17 cellular contexts compared by ENCODE assay signal in the genomic region with DNA sequence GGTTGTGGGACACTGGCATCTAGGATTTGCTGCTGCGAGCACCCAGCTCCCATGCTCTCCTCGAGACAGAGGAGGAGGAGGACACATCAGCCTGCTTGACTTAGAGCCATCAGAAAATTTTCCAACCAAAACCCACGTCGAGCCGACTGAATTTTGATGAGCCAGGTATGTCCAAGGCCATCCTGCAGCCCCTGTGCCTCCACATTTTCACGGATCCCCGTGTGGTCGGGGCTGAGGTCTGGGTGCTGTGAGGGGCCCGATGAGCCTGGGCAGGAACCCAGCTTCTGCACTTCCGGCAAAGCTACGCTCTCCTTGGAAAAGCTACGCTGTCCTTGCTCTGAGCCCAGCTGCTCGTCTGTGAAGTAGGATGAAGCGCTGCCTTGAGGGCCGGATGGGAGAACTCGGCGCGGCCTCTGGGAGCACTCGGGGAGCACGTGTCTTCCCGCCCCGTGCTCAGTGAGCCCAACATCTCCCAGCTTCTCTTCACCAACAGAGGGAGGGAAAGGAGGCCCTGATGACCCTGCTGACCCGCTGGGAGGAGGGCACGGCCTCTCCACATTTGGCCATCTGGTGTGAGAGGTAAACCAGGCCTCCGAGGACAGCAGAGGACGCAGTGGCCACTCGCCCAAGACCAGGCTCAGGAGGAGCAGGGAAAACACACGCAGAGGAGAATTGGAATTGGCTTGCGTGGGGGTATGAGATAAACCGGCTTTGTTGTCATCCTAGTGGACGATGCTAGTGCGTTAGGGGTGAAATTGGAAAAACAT. TPM values are rescaled to one million over a fixed set of nuclear protein-coding genes. Genes with fewer than 3 reads are reported as not detected.
DNase-seq lines count a peak whose midpoint lies in the region; ATAC-seq and TF ChIP-seq lines count a peak whose summit lies in the region.
"Had no signal": no experiment of that assay in that cellular context is flagged by ENCODE, and none has a peak within 500 bp of the region (broad histone marks: within the 10 kb centered on the region; RNA-seq: fewer than 3 reads in every experiment).

No MANE protein-coding gene starts in this region.

- no peak overlapping the region for H2BK5ac ChIP-seq in mesenchymal stem cell (ENCODE audit: low read depth, low read length, poor library complexity, severe bottlenecking)

- H3K27me3 ChIP-seq in WERI-Rb-1 (ENCODE audit: insufficient read depth, low read depth, severe bottlenecking) (no peaks in the 10 kb centered on the region), mesenchymal stem cell (ENCODE audit: control insufficient read depth in 1 of 2, insufficient read depth in 1 of 2, low read length in 2 of 2) (no peaks in the 10 kb centered on the region), spleen (replicated peaks in 1 of 7) (peaks cover 0 to 26% (median 0%) of the 10 kb centered on the region in 7 donors)
- H3K27me3 ChIP-seq: BE2C had no signal

- H3K4me3 ChIP-seq in WERI-Rb-1 (ENCODE audit: low read depth, low read length) (no peak overlapping the region), mesenchymal stem cell (ENCODE audit: insufficient read depth in 1 of 2, low read depth in 1 of 2, low read length in 2 of 2) (no peak overlapping the region), spleen (no peak overlapping the region)
- H3K4me3 ChIP-seq: GM23248, PC-9 had no signal

- H3K36me3 Mint-ChIP-seq in chondrocyte (ENCODE audit: low read depth) = peaks cover 19% of the 10 kb centered on the region
- H3K36me3 Mint-ChIP-seq: CD4-positive, alpha-beta memory T cell had no signal

- H4K8ac ChIP-seq in mesenchymal stem cell (ENCODE audit: low read length) = no peak overlapping the region

- H2BK120ac ChIP-seq in mesenchymal stem cell (ENCODE audit: low read depth, low read length) = no peak overlapping the region

- no peaks in the 10 kb centered on the region for H3K27me3 Mint-ChIP-seq in chondrocyte (ENCODE audit: low read depth)
- H3K27me3 Mint-ChIP-seq: CD4-positive, alpha-beta memory T cell had no signal

- H4K91ac ChIP-seq in mesenchymal stem cell (ENCODE audit: low read length) = peak overlapping the region; percentile 49

- TF ChIP-seq CTCF in WERI-Rb-1 (IDR thresholded peaks at IDR 0.05; ENCODE audit: low read depth, low read length) (peak; percentile 26; the same call in 1 of the 2 replicates), chondrocyte (IDR thresholded peaks at IDR 0.05) (no peak), spleen (IDR thresholded peaks at IDR 0.05 in 8 of 11, conservative IDR thresholded peaks at IDR 0.05 in 3 of 11) (no peak)

- DNase-seq in WERI-Rb-1 (peak; percentile 61), chondrocyte (ENCODE audit: low spot score) (peak; percentile 65), mesenchymal stem cell (no peak), spleen (peak; percentile 59), iPS-NIHi7 (ENCODE audit: extremely low spot score) (no peak), islet precursor cell (no peak), middle frontal gyrus (ENCODE audit: extremely low spot score, low spot score) (no peak)
- DNase-seq: BE2C; CD4-positive, alpha-beta memory T cell; DMS79 treated with DMSO at 0.1 percent for 48 hours; GM23248; NCI-H1048; NCI-H524; PC-9 had no signal

- no peak overlapping the region for H3K9ac ChIP-seq in mesenchymal stem cell (ENCODE audit: low read length)
- H3K9ac ChIP-seq: GM23248, KMS-11 had no signal

- H2BK15ac ChIP-seq in mesenchymal stem cell (ENCODE audit: low read depth, poor library complexity, severe bottlenecking) = no peak overlapping the region

- WGBS in mesenchymal stem cell = 90% methylated on average over 32 of the region's 32 CpGs
- 86 to 90% (median 88%) methylated on average over 28 to 32 of the region's 32 CpGs for WGBS in spleen, 5 donors

- H3K9me3 ChIP-seq in WERI-Rb-1 (ENCODE audit: severe bottlenecking) (no peaks in the 10 kb centered on the region), mesenchymal stem cell (ENCODE audit: control insufficient read depth, low read length) (no peaks in the 10 kb centered on the region), spleen (no peaks in the 10 kb centered on the region)
- H3K9me3 ChIP-seq: BE2C had no signal

- H3K14ac ChIP-seq in mesenchymal stem cell (ENCODE audit: low read length in 2 of 2) = no peak overlapping the region

- peaks cover 6% of the 10 kb centered on the region for H3K4me1 Mint-ChIP-seq in chondrocyte (ENCODE audit: low read depth)
- H3K4me1 Mint-ChIP-seq: CD4-positive, alpha-beta memory T cell had no signal

- no peak overlapping the region for H2AK5ac ChIP-seq in mesenchymal stem cell (ENCODE audit: low read length, severe bottlenecking)

- no peaks in the 10 kb centered on the region for H3K79me1 ChIP-seq in mesenchymal stem cell (replicated peaks; ENCODE audit: low read length, poor library complexity, severe bottlenecking)

- no peak overlapping the region for H2AFZ ChIP-seq in mesenchymal stem cell (ENCODE audit: low read depth, low read length)
- H2AFZ ChIP-seq: GM23248, PC-9 had no signal

- intact Hi-C loops in spleen (cut with DNase I; ENCODE audit: low total_unique reads) = no loop called here

- H2BK12ac ChIP-seq in mesenchymal stem cell (ENCODE audit: low read length in 2 of 2) = no peak overlapping the region

- H3K23ac ChIP-seq in mesenchymal stem cell (ENCODE audit: low read length in 2 of 2) = no peak overlapping the region

- H3K4me1 ChIP-seq in mesenchymal stem cell (ENCODE audit: control insufficient read depth, insufficient read depth, low read depth, low read length) (peaks cover 6% of the 10 kb centered on the region), spleen (peaks cover 0 to 9% (median 0%) of the 10 kb centered on the region in 6 donors)
- H3K4me1 ChIP-seq: BE2C had no signal

- no peak for TF ChIP-seq POLR2A in spleen (IDR thresholded peaks at IDR 0.05)

- no peak overlapping the region for H3K27ac Mint-ChIP-seq in chondrocyte (ENCODE audit: unreplicated experiment)
- H3K27ac Mint-ChIP-seq: CD4-positive, alpha-beta memory T cell had no signal

- no peak overlapping the region for H3K4me2 ChIP-seq in mesenchymal stem cell (ENCODE audit: low read length, poor library complexity, severe bottlenecking)
- H3K4me2 ChIP-seq: KMS-11, PC-9 had no signal

- no peak overlapping the region for H3K18ac ChIP-seq in mesenchymal stem cell (ENCODE audit: low read depth in 1 of 2, low read length in 2 of 2)

- no peak for ATAC-seq in GM19023 (IDR thresholded peaks at IDR 0.05; ENCODE audit: unreplicated experiment)
- ATAC-seq: HCT116 had no signal

- H3K4me3 Mint-ChIP-seq in chondrocyte (ENCODE audit: unreplicated experiment) = no peak overlapping the region
- H3K4me3 Mint-ChIP-seq: CD4-positive, alpha-beta memory T cell had no signal

- H3K36me3 ChIP-seq in WERI-Rb-1 = peaks cover 35% of the 10 kb centered on the region
- peaks cover 4 to 94% of the 10 kb centered on the region in 2 experiments for H3K36me3 ChIP-seq in mesenchymal stem cell (ENCODE audit: control insufficient read depth in 1 of 2, insufficient read depth in 2 of 2, low read depth in 1 of 2, low read length in 2 of 2)
- H3K36me3 ChIP-seq in spleen = no peaks in the 10 kb centered on the region
- H3K36me3 ChIP-seq: BE2C had no signal

- H3K9me3 Mint-ChIP-seq in chondrocyte (ENCODE audit: low read depth) = no peaks in the 10 kb centered on the region
- H3K9me3 Mint-ChIP-seq: CD4-positive, alpha-beta memory T cell had no signal

- no peak overlapping the region for H3K4ac ChIP-seq in mesenchymal stem cell (ENCODE audit: low read depth in 1 of 2, low read length in 2 of 2)

- H3K27ac ChIP-seq in WERI-Rb-1 (peak overlapping the region; percentile 97), mesenchymal stem cell (ENCODE audit: low read length, poor library complexity, severe bottlenecking) (no peak overlapping the region), spleen (peak overlapping the region in 2 of 8 donors; percentile 41 to 51)
- H3K27ac ChIP-seq: GM23248, KMS-11, PC-9 had no signal

RNA-seq across cellular contexts. Expression of a gene that starts 33.9 kb away (rescaled TPM):
- 16.2 to 24.7 TPM (median 17.2 TPM) in 3 replicates for total RNA-seq in chondrocyte
- polyA plus RNA-seq in mesenchymal stem cell (2013, experiment 1 of 2) = 24.6 TPM
- 26.0 TPM for polyA plus RNA-seq in mesenchymal stem cell (2013, experiment 2 of 2)
- 10 to 100 TPM; 12.1 to 21.0 (median 17.3) TPM for total RNA-seq in spleen
- 10 to 100 TPM; 39.0 to 41.6 (median 39.6) TPM for polyA plus RNA-seq in spleen

Comparison
In these comparisons a context has a peak if more than half of its experiments do, and no peak if none do; other contexts are left out.
1. DNase-seq: peak in WERI-Rb-1 (single experiment), chondrocyte (single experiment) and spleen (single experiment); none in mesenchymal stem cell (single experiment), iPS-NIHi7 (single experiment), islet precursor cell (single experiment) and middle frontal gyrus (single experiment).